In the genomic region with DNA sequence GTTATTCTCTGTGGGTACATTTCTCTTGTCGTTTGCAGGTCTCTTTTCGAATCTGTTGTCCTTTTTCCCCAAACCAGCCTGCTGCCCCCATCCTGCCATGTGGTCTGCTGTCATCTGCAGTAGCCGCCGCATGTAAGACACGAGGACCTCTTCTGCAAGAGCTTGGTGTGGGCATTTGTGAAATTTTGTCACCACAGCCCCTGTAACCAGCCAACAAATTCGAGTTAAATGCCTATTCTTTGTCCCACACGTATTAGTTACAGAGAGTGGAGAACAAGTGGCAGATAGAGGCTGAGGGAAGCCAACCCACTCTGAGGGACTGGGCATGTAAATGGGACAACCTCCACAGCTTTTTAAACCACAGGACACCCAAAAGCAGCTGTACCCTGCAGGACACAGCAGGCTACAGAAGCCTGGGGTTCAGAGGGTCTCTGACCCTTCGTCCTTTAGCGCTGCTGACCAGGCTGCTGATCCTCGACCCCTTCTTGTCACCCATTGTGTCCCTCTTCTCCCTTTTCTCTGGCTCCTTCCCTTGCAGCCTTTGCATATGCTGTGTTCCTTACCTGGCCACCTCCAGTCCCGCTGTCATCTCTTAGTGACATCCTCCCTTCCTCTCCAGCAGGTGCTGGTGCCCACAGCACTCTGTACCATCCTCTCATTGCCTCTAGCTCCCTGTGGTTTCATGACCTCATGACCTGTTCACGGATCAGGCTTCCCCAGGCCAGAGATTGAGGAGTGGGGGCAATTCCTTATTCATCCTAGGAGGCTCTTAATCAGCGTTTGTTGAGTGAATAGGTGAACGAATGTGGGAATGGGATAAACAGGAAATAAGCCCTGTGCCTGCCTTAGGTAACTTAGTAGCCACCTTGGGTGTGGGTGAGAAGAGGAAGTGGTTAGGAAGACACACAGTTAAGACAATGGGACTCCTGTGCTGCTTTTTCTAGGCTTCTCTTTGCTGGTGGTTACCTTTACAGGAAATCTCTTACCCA, we compare ENCODE assay signal across 8 cellular contexts. TPM values are rescaled to one million over a fixed set of nuclear protein-coding genes. Genes with fewer than 3 reads are reported as not detected.
A peak's percentile ranks its signal among the peaks of the same experiment; 100 is the strongest.
DNase-seq lines count a peak whose midpoint lies in the region; ATAC-seq and TF ChIP-seq lines count a peak whose summit lies in the region.

No MANE protein-coding gene starts in this region.

- H3K9me3 ChIP-seq in testis = no peaks in the 10 kb centered on the region

- H3K9me3 Mint-ChIP-seq in activated naive CD4-positive, alpha-beta T cell treated with anti-CD3 and anti-CD28 coated beads for 36 hours = no peaks in the 10 kb centered on the region

- H3K27me3 Mint-ChIP-seq in activated naive CD4-positive, alpha-beta T cell treated with anti-CD3 and anti-CD28 coated beads for 36 hours (ENCODE audit: low read depth) = no peaks in the 10 kb centered on the region

- ATAC-seq in Right ventricle myocardium inferior (no peak), GM19324 (IDR thresholded peaks at IDR 0.05; ENCODE audit: low FRiP score, unreplicated experiment) (no peak)

- peak overlapping the region; percentile 59 for H3K27ac Mint-ChIP-seq in activated naive CD4-positive, alpha-beta T cell treated with anti-CD3 and anti-CD28 coated beads for 36 hours

- H3K4me3 Mint-ChIP-seq in activated naive CD4-positive, alpha-beta T cell treated with anti-CD3 and anti-CD28 coated beads for 36 hours = peak overlapping the region; percentile 23

- peak; percentile 66 for DNase-seq in Right ventricle myocardium inferior (ENCODE audit: missing footprints)
- DNase-seq in cardiac septum (ENCODE audit: low spot score) = no peak
- peak; percentile 17 for DNase-seq in NAMALWA (ENCODE audit: low spot score)
- peak; percentile 61 for DNase-seq in activated naive CD4-positive, alpha-beta T cell treated with anti-CD3 and anti-CD28 coated beads for 36 hours
- no peak for DNase-seq in islet precursor cell
- no peak for DNase-seq in testis

- peaks cover 32% of the 10 kb centered on the region for H3K4me1 ChIP-seq in testis

- no peaks in the 10 kb centered on the region for H3K27me3 ChIP-seq in testis

- H3K36me3 Mint-ChIP-seq in activated naive CD4-positive, alpha-beta T cell treated with anti-CD3 and anti-CD28 coated beads for 36 hours (ENCODE audit: low read depth) = peaks cover 1% of the 10 kb centered on the region

- 75 to 77% methylated on average over 14 of the region's 14 CpGs for WGBS in testis, 2 donors

- peaks cover 93% of the 10 kb centered on the region for H3K4me1 Mint-ChIP-seq in activated naive CD4-positive, alpha-beta T cell treated with anti-CD3 and anti-CD28 coated beads for 36 hours (ENCODE audit: low read depth)

- H3K4me3 ChIP-seq in skin epidermis (no peak overlapping the region), testis (no peak overlapping the region)

- H3K36me3 ChIP-seq in testis (ENCODE audit: low read depth, missing control alignments) = no peaks in the 10 kb centered on the region

- CTCF ChIA-PET in activated naive CD4-positive, alpha-beta T cell treated with anti-CD3 and anti-CD28 coated beads for 36 hours (lab: Charles Lee) = interaction anchor here (0.6 to 14.6 kb wide), 48 partner anchors 11 to 761 kb away, joined by 3 to 353 read pairs (median 6); a partner anchor contains a TSS

- H3K27ac ChIP-seq in skin epidermis (peak overlapping the region in 14 of 21 experiments; percentile 2 to 89 (median 39)), testis (no peak overlapping the region)

- intact Hi-C loops in Right ventricle myocardium inferior (cut with DNase I) = loop anchor here (1.0 to 2.0 kb wide), 2 partner anchors 34 to 290 kb away; no protein-coding TSS in a partner anchor
- intact Hi-C loops in cardiac septum (cut with DNase I) = loop anchor here (2.0 to 10.0 kb wide), 4 partner anchors 32 to 868 kb away; no protein-coding TSS in a partner anchor
- intact Hi-C loops in activated naive CD4-positive, alpha-beta T cell treated with anti-CD3 and anti-CD28 coated beads for 36 hours (cut with micrococcal nuclease) = loop anchor here (1.0 to 10.0 kb wide), 9 partner anchors 34 to 888 kb away; a partner anchor contains a TSS
- intact Hi-C loops in testis (cut with DNase I; ENCODE audit: low total_unique reads) = loop anchor here (5.0 to 10.0 kb wide), 2 partner anchors 258 to 290 kb away; no protein-coding TSS in a partner anchor

- TF ChIP-seq POLR2A in testis (IDR thresholded peaks at IDR 0.05) = no peak

- TF ChIP-seq CTCF in testis (IDR thresholded peaks at IDR 0.05) = no peak

RNA-seq across cellular contexts. Expression of a gene that starts 35.3 kb away (rescaled TPM):
- total RNA-seq in Right ventricle myocardium inferior = 44.7 TPM
- 38.9 TPM for total RNA-seq in cardiac septum
- 10 to 100 TPM; 16.5 to 16.8 TPM for total RNA-seq in activated naive CD4-positive, alpha-beta T cell treated with anti-CD3 and anti-CD28 coated beads for 36 hours
- total RNA-seq in testis = 100 to 1,000 TPM; 166 to 232 TPM
- 57.5 TPM for polyA plus RNA-seq in testis (ENCODE audit: insufficient read depth, low read depth, low replicate concordance)

Comparison
In these comparisons a context has a peak if more than half of its experiments do, and no peak if none do; other contexts are left out.
1. DNase-seq: peak in Right ventricle myocardium inferior (single experiment), NAMALWA (single experiment) and activated naive CD4-positive, alpha-beta T cell treated with anti-CD3 and anti-CD28 coated beads for 36 hours (single experiment); none in cardiac septum (single experiment), islet precursor cell (single experiment) and testis (single experiment).
2. H3K27ac ChIP-seq: peak in skin epidermis (14 of 21); none in testis (0 of 2).